Comparison of ENCODE assay signal across 1 cellular context in genomic region chr3:194133661-194134230, GRCh38.
A peak's percentile ranks its signal among the peaks of the same experiment; 100 is the strongest.
TF ChIP-seq lines count a peak whose summit lies in the region.

No MANE protein-coding gene starts in this region.

TF ChIP-seq in K562, 482 proteins besides CTCF, POLR2A, EP300 and RAD21 (continued from another document and continues in another):
- TF ChIP-seq HES1 (IDR thresholded peaks at IDR 0.05; ENCODE audit: low read depth) (peak; percentile 88), MGA (IDR thresholded peaks at IDR 0.05) (peak; percentile 55), TAF1 (IDR thresholded peaks at IDR 0.05; ENCODE audit: control insufficient read depth, extremely low read depth, insufficient read depth, low read length, severe bottlenecking) (peak; percentile 12), ZNF518B (CRISPR knock-in tag; IDR thresholded peaks at IDR 0.05) (no peak), TBP (optimal IDR thresholded peaks at IDR 0.05; ENCODE audit: low read depth, low read length) (no peak), HOMEZ (CRISPR knock-in tag; IDR thresholded peaks at IDR 0.05) (no peak), ETS2 (tag; IDR thresholded peaks at IDR 0.05; ENCODE audit: borderline replicate concordance, poor library complexity, severe bottlenecking) (no peak), NONO (IDR thresholded peaks at IDR 0.05; ENCODE audit: low read depth in 2 of 2, low read length in 1 of 2) (no peak), MYBL2 (IDR thresholded peaks at IDR 0.05; ENCODE audit: low read depth) (no peak), MYBL2 (CRISPR knock-in tag; IDR thresholded peaks at IDR 0.05; ENCODE audit: borderline replicate concordance) (no peak), CAMTA2 (CRISPR knock-in tag; conservative IDR thresholded peaks at IDR 0.05) (no peak), MAFK (IDR thresholded peaks at IDR 0.05; ENCODE audit: low read length) (no peak), SMARCA4 (IDR thresholded peaks at IDR 0.05) (peak; percentile 71), ZC3H8 (IDR thresholded peaks at IDR 0.05) (no peak), MTA1 (IDR thresholded peaks at IDR 0.05; ENCODE audit: borderline replicate concordance) (no peak), ZBTB2 (IDR thresholded peaks at IDR 0.05) (peak; percentile 64; the same call in 1 of the 2 replicates), ESRRA (IDR thresholded peaks at IDR 0.05; ENCODE audit: borderline replicate concordance, low read depth) (peak; percentile 89), ZNF174 (CRISPR knock-in tag; IDR thresholded peaks at IDR 0.05) (no peak), STAT5B (CRISPR knock-in tag; IDR thresholded peaks at IDR 0.05) (no peak), CC2D1A (IDR thresholded peaks at IDR 0.05) (no peak)
- TF ChIP-seq, protein P1, sequence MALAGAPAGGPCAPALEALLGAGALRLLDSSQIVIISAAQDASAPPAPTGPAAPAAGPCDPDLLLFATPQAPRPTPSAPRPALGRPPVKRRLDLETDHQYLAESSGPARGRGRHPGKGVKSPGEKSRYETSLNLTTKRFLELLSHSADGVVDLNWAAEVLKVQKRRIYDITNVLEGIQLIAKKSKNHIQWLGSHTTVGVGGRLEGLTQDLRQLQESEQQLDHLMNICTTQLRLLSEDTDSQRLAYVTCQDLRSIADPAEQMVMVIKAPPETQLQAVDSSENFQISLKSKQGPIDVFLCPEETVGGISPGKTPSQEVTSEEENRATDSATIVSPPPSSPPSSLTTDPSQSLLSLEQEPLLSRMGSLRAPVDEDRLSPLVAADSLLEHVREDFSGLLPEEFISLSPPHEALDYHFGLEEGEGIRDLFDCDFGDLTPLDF (CRISPR knock-in tag; IDR thresholded peaks at IDR 0.05) = no peak
- TF ChIP-seq, protein P2, sequence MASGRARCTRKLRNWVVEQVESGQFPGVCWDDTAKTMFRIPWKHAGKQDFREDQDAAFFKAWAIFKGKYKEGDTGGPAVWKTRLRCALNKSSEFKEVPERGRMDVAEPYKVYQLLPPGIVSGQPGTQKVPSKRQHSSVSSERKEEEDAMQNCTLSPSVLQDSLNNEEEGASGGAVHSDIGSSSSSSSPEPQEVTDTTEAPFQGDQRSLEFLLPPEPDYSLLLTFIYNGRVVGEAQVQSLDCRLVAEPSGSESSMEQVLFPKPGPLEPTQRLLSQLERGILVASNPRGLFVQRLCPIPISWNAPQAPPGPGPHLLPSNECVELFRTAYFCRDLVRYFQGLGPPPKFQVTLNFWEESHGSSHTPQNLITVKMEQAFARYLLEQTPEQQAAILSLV (tag; IDR thresholded peaks at IDR 0.05) = no peak
- TF ChIP-seq, protein P3, sequence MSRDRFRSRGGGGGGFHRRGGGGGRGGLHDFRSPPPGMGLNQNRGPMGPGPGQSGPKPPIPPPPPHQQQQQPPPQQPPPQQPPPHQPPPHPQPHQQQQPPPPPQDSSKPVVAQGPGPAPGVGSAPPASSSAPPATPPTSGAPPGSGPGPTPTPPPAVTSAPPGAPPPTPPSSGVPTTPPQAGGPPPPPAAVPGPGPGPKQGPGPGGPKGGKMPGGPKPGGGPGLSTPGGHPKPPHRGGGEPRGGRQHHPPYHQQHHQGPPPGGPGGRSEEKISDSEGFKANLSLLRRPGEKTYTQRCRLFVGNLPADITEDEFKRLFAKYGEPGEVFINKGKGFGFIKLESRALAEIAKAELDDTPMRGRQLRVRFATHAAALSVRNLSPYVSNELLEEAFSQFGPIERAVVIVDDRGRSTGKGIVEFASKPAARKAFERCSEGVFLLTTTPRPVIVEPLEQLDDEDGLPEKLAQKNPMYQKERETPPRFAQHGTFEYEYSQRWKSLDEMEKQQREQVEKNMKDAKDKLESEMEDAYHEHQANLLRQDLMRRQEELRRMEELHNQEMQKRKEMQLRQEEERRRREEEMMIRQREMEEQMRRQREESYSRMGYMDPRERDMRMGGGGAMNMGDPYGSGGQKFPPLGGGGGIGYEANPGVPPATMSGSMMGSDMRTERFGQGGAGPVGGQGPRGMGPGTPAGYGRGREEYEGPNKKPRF (IDR thresholded peaks at IDR 0.05; ENCODE audit: low read depth, low read length) = no peak
- TF ChIP-seq, protein P4, sequence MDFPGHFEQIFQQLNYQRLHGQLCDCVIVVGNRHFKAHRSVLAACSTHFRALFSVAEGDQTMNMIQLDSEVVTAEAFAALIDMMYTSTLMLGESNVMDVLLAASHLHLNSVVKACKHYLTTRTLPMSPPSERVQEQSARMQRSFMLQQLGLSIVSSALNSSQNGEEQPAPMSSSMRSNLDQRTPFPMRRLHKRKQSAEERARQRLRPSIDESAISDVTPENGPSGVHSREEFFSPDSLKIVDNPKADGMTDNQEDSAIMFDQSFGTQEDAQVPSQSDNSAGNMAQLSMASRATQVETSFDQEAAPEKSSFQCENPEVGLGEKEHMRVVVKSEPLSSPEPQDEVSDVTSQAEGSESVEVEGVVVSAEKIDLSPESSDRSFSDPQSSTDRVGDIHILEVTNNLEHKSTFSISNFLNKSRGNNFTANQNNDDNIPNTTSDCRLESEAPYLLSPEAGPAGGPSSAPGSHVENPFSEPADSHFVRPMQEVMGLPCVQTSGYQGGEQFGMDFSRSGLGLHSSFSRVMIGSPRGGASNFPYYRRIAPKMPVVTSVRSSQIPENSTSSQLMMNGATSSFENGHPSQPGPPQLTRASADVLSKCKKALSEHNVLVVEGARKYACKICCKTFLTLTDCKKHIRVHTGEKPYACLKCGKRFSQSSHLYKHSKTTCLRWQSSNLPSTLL (IDR thresholded peaks at IDR 0.05) = no peak
